In the genomic region with DNA sequence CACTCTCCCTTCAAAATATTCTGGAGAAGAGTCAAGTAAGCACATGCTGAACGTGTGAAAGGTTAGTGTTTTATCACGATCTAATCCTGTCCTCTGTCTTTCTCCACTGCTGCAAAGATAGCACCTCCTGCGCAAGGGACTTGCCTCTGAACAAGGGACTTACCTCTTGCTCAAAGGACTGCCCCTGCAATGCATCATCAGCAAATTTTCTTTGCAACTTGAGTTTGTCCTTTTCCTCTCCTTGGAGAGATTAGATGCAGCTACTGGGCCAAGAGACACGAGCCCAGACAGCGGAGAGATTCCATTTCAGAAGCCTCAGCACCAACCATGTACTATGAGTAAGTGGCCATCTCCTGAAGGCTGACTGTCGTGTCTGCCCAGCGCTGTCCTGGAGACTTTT, we compare ENCODE assay signal across 37 cellular contexts.
"Had no signal": no experiment of that assay in that cellular context is flagged by ENCODE, and none has a peak within 500 bp of the region (broad histone marks: within the 10 kb centered on the region; RNA-seq: fewer than 3 reads in every experiment).

No MANE protein-coding gene starts in this region.

- H3K9ac ChIP-seq: KMS-11 had no signal

- FAIRE-seq: astrocyte had no signal

- H3K9me3 ChIP-seq: adrenal gland, body of pancreas, breast epithelium, Peyer's patch had no signal

- ATAC-seq: activated CD8-positive, alpha-beta T cell treated with anti-CD3 and anti-CD28 coated beads for 36 hours; activated naive CD4-positive, alpha-beta T cell treated with anti-CD3 and anti-CD28 coated beads, Interleukin-2, amount 50 U/mL, for 72 hours; activated T-cell treated with anti-CD3 and anti-CD28 coated beads, Interleukin-2, amount 50 U/mL, for 4 hours; body of pancreas; PC-3; Right ventricle myocardium inferior; SK-N-SH treated with all-trans-retinoic acid at 6 μM for 48 hours; T-cell; T-helper 17 cell had no signal

- DNase-seq: activated CD4-positive, alpha-beta T cell treated with anti-CD3 and anti-CD28 coated beads, Interleukin-2, amount 10 ng/mL, durations not matched to agents 24 days and 14 days; activated CD4-positive, alpha-beta T cell treated with anti-CD3 and anti-CD28 coated beads, Interleukin-2, amount 50 U/mL, for 4 hours; activated CD8-positive, alpha-beta T cell treated with anti-CD3 and anti-CD28 coated beads for 36 hours; activated gamma-delta T cell treated with Interleukin-2 at 50 U/mL for 16 hours; activated naive CD4-positive, alpha-beta T cell treated with anti-CD3 and anti-CD28 coated beads for 36 hours; activated T-cell treated with anti-CD3 and anti-CD28 coated beads for 4 hours; activated T-cell treated with anti-CD3 and anti-CD28 coated beads, Interleukin-2, amount 50 U/mL, for 4 hours; adrenal gland; body of pancreas; caudate nucleus; cerebellar nuclear complex; MM.1S; MV-4-11; NCI-H1092; NCI-H1436 treated with DMSO at 0.1 percent for 48 hours; NCI-H1694 treated with DMSO at 0.1 percent for 48 hours; NCI-H2029; NCI-H2107; NCI-H2171; NCI-H510A; NCI-H526; NCI-H748 treated with DMSO at 0.1 percent for 48 hours; NK-92 treated with Interleukin-12 subunit alpha and Interleukin-12 subunit beta, amount 100 ng/mL, for 24 hours; PC-3; Peyer's patch; SIG-M5; T-cell; T-helper 17 cell; T-helper 9 cell; WERI-Rb-1 had no signal

- H3K27ac ChIP-seq: adrenal gland, body of pancreas, KMS-11, Peyer's patch, RWPE1, WERI-Rb-1 had no signal

- H3K36me3 ChIP-seq: adrenal gland, breast epithelium, Peyer's patch, WERI-Rb-1 had no signal

- H3K4me2 ChIP-seq: KMS-11 had no signal

- H3K4me3 ChIP-seq: adrenal gland, body of pancreas, breast epithelium, Peyer's patch had no signal

- H3K27me3 ChIP-seq: Peyer's patch had no signal

- H3K4me1 ChIP-seq: adrenal gland, breast epithelium, Peyer's patch had no signal
